12 cellular contexts compared by ENCODE assay signal in genomic region chr1:21927531-21928237, GRCh38. TPM values are rescaled to one million over a fixed set of nuclear protein-coding genes. Genes with fewer than 3 reads are reported as not detected.
A peak's percentile ranks its signal among the peaks of the same experiment; 100 is the strongest.
DNase-seq lines count a peak whose midpoint lies in the region; ATAC-seq and TF ChIP-seq lines count a peak whose summit lies in the region.
"Had no signal": no experiment of that assay in that cellular context is flagged by ENCODE, and none has a peak within 500 bp of the region (broad histone marks: within the 10 kb centered on the region; RNA-seq: fewer than 3 reads in every experiment).

No MANE protein-coding gene starts in this region.

- no peak for ATAC-seq in activated CD8-positive, alpha-beta memory T cell treated with anti-CD3 and anti-CD28 coated beads, Interleukin-2, amount 10 ng/mL, durations not matched to agents 7 days and 5 days
- no peak for ATAC-seq in T-cell (replicated peaks in 1 of 4)

- TF ChIP-seq POLR2A in uterus (IDR thresholded peaks at IDR 0.05): no peak

- H3K27me3 ChIP-seq in neuronal stem cell (ENCODE audit: control insufficient read depth in 3 of 3, insufficient read depth in 3 of 3, low read depth in 1 of 3, low read length in 3 of 3) (no peaks in the 10 kb centered on the region), uterus (no peaks in the 10 kb centered on the region)

- no peak overlapping the region for H3K4me3 ChIP-seq in fibroblast of the aortic adventitia (ENCODE audit: low read depth, low read length)
- H3K4me3 ChIP-seq in neuronal stem cell (ENCODE audit: low read length in 2 of 2): no peak overlapping the region
- no peak overlapping the region for H3K4me3 ChIP-seq in uterus

- peaks cover 13% of the 10 kb centered on the region for H3K79me1 ChIP-seq in neuronal stem cell (ENCODE audit: low read depth, low read length)

- H2BK12ac ChIP-seq in neuronal stem cell (ENCODE audit: low read length): no peak overlapping the region

- CTCF ChIA-PET in RWPE1 (lab: Yijun Ruan, JAX): no interaction called here
- CTCF ChIA-PET in activated CD8-positive, alpha-beta memory T cell treated with anti-CD3 and anti-CD28 coated beads, Interleukin-2, amount 10 ng/mL, durations not matched to agents 7 days and 5 days (lab: Charles Lee): no interaction called here
- CTCF ChIA-PET in T-cell (lab: Charles Lee): no interaction called here

- intact Hi-C loops in uterus (cut with DNase I; ENCODE audit: low total_unique reads): no loop called here

- peak overlapping the region; percentile 47 for H3K9ac ChIP-seq in neuronal stem cell (ENCODE audit: low read depth, low read length, poor library complexity)

- H3K36me3 ChIP-seq in neuronal stem cell (replicated peaks in 1 of 2; ENCODE audit: control insufficient read depth in 2 of 2, insufficient read depth in 2 of 2, low read length in 2 of 2) (peaks cover 3 to 6% of the 10 kb centered on the region in 2 donors), uterus (no peaks in the 10 kb centered on the region)

- no peak overlapping the region for H3K27ac Mint-ChIP-seq in activated CD8-positive, alpha-beta memory T cell treated with anti-CD3 and anti-CD28 coated beads, Interleukin-2, amount 10 ng/mL, durations not matched to agents 7 days and 5 days
- no peak overlapping the region for H3K27ac Mint-ChIP-seq in T-cell
- H3K27ac Mint-ChIP-seq: activated naive CD4-positive, alpha-beta T cell treated with anti-CD3 and anti-CD28 coated beads, Interleukin-2, amount 10 ng/mL, durations not matched to agents 7 days and 5 days had no signal

- peak overlapping the region; percentile 55 for H2BK15ac ChIP-seq in neuronal stem cell (ENCODE audit: low read length)

- H3K27ac ChIP-seq in RWPE1 (peak overlapping the region; percentile 78), neuronal stem cell (replicated peaks; ENCODE audit: low read length) (no peak overlapping the region), uterus (peak overlapping the region; percentile 93)

- DNase-seq in RWPE1 (ENCODE audit: low spot score) (no peak), fibroblast of the aortic adventitia (ENCODE audit: low read depth) (peak; percentile 79), neuronal stem cell (ENCODE audit: low spot score) (no peak), uterus (peak; percentile 74 to 78), NCI-H2227 (lab: John Stamatoyannopoulos, UW; ENCODE audit: unreplicated experiment) (no peak), T-cell (no peak)
- DNase-seq in activated CD8-positive, alpha-beta memory T cell treated with anti-CD3 and anti-CD28 coated beads, Interleukin-2, amount 10 ng/mL, durations not matched to agents 7 days and 5 days: no peak
- DNase-seq: activated CD4-positive, alpha-beta T cell treated with anti-CD3 and anti-CD28 coated beads, Interleukin-2, amount 50 U/mL, for 1 hour; activated naive CD4-positive, alpha-beta T cell treated with anti-CD3 and anti-CD28 coated beads, Interleukin-2, amount 10 ng/mL, durations not matched to agents 7 days and 5 days; islet precursor cell; NCI-H774 had no signal

- peak overlapping the region; percentile 40 for H2AK5ac ChIP-seq in neuronal stem cell (ENCODE audit: low read depth, low read length)

- no peak overlapping the region for H4K91ac ChIP-seq in neuronal stem cell (ENCODE audit: low read depth, low read length, poor library complexity)

- no peak overlapping the region for H3K4me2 ChIP-seq in neuronal stem cell (ENCODE audit: insufficient read depth, low read length, poor library complexity, severe bottlenecking)

- no peak overlapping the region for H3K4ac ChIP-seq in neuronal stem cell (ENCODE audit: low read length)

- peaks cover 2% of the 10 kb centered on the region for H3K27me3 Mint-ChIP-seq in activated CD8-positive, alpha-beta memory T cell treated with anti-CD3 and anti-CD28 coated beads, Interleukin-2, amount 10 ng/mL, durations not matched to agents 7 days and 5 days
- no peaks in the 10 kb centered on the region for H3K27me3 Mint-ChIP-seq in T-cell

- H3K18ac ChIP-seq in neuronal stem cell (ENCODE audit: low read length): no peak overlapping the region

- H3K23ac ChIP-seq in neuronal stem cell (ENCODE audit: low read depth, low read length, poor library complexity): no peak overlapping the region

- H3K4me1 ChIP-seq in neuronal stem cell (ENCODE audit: control insufficient read depth in 2 of 2, insufficient read depth in 1 of 2, low read depth in 1 of 2, low read length in 2 of 2) (peaks cover 8 to 26% of the 10 kb centered on the region in 2 donors), uterus (peaks cover 17 to 62% of the 10 kb centered on the region in 2 donors)

- H2BK5ac ChIP-seq in neuronal stem cell (ENCODE audit: low read length): peak overlapping the region; percentile 45

- no peak overlapping the region for H2BK120ac ChIP-seq in neuronal stem cell (ENCODE audit: low read depth, low read length)

- H3K9me3 Mint-ChIP-seq in activated CD8-positive, alpha-beta memory T cell treated with anti-CD3 and anti-CD28 coated beads, Interleukin-2, amount 10 ng/mL, durations not matched to agents 7 days and 5 days (ENCODE audit: low read depth): no peaks in the 10 kb centered on the region
- H3K9me3 Mint-ChIP-seq in T-cell: no peaks in the 10 kb centered on the region
- H3K9me3 Mint-ChIP-seq: activated naive CD4-positive, alpha-beta T cell treated with anti-CD3 and anti-CD28 coated beads, Interleukin-2, amount 10 ng/mL, durations not matched to agents 7 days and 5 days had no signal

- no peak overlapping the region for H3K4me3 Mint-ChIP-seq in activated CD8-positive, alpha-beta memory T cell treated with anti-CD3 and anti-CD28 coated beads, Interleukin-2, amount 10 ng/mL, durations not matched to agents 7 days and 5 days
- no peak overlapping the region for H3K4me3 Mint-ChIP-seq in T-cell
- H3K4me3 Mint-ChIP-seq: activated naive CD4-positive, alpha-beta T cell treated with anti-CD3 and anti-CD28 coated beads, Interleukin-2, amount 10 ng/mL, durations not matched to agents 7 days and 5 days had no signal

- H4K8ac ChIP-seq in neuronal stem cell (ENCODE audit: low read depth, low read length): no peak overlapping the region

- H3K4me1 Mint-ChIP-seq in activated CD8-positive, alpha-beta memory T cell treated with anti-CD3 and anti-CD28 coated beads, Interleukin-2, amount 10 ng/mL, durations not matched to agents 7 days and 5 days: no peaks in the 10 kb centered on the region
- H3K4me1 Mint-ChIP-seq in T-cell: no peaks in the 10 kb centered on the region
- H3K4me1 Mint-ChIP-seq: activated naive CD4-positive, alpha-beta T cell treated with anti-CD3 and anti-CD28 coated beads, Interleukin-2, amount 10 ng/mL, durations not matched to agents 7 days and 5 days had no signal

- POLR2A ChIA-PET in RWPE1 (lab: Yijun Ruan, JAX; ENCODE audit: low non-redundant PET): no interaction called here
- POLR2A ChIA-PET in T-cell (lab: Charles Lee): no interaction called here

- no peak overlapping the region for H2AFZ ChIP-seq in neuronal stem cell (ENCODE audit: low read length)

- no peak overlapping the region for H3K14ac ChIP-seq in neuronal stem cell (ENCODE audit: low read length)

- no CpG with 5 or more reads among the region's 12 CpGs for WGBS in neuronal stem cell (ENCODE audit: extremely low coverage in 2 of 2, insufficient read length in 2 of 2, insufficient replicate concordance in 1 of 2), 2 donors

- H3K9me3 ChIP-seq in neuronal stem cell (replicated peaks in 1 of 2; ENCODE audit: control insufficient read depth in 2 of 2, insufficient read depth in 1 of 2, low read depth in 1 of 2, low read length in 2 of 2) (no peaks in the 10 kb centered on the region), uterus (no peaks in the 10 kb centered on the region)

- no peaks in the 10 kb centered on the region for H3K36me3 Mint-ChIP-seq in activated CD8-positive, alpha-beta memory T cell treated with anti-CD3 and anti-CD28 coated beads, Interleukin-2, amount 10 ng/mL, durations not matched to agents 7 days and 5 days
- no peaks in the 10 kb centered on the region for H3K36me3 Mint-ChIP-seq in T-cell
- H3K36me3 Mint-ChIP-seq: activated naive CD4-positive, alpha-beta T cell treated with anti-CD3 and anti-CD28 coated beads, Interleukin-2, amount 10 ng/mL, durations not matched to agents 7 days and 5 days had no signal

- TF ChIP-seq CTCF in RWPE1 (conservative IDR thresholded peaks at IDR 0.05; ENCODE audit: low read depth) (no peak), fibroblast of the aortic adventitia (IDR thresholded peaks at IDR 0.05; ENCODE audit: insufficient read depth, low read length) (no peak), uterus (IDR thresholded peaks at IDR 0.05) (no peak)

RNA-seq across cellular contexts. Expression of gene HSPG2, which starts 9.4 kb away (rescaled TPM):
- total RNA-seq in fibroblast of the aortic adventitia (ENCODE audit: low replicate concordance) (164 and 367 TPM in 2 replicates), uterus (100 to 1,000 TPM in 3 of 4 donors, 10 to 100 TPM in 1; 96.8 to 677 (median 290) TPM), T-cell (1 to 10 TPM; 4.4 to 9.3 (median 7.9) TPM)
- polyA plus RNA-seq in neuronal stem cell (2013, experiment 1 of 2): 11.0 TPM
- 10.9 TPM for polyA plus RNA-seq in neuronal stem cell (2013, experiment 2 of 2)
- 1 to 10 TPM; 1.0 to 2.5 TPM for total RNA-seq in activated CD8-positive, alpha-beta memory T cell treated with anti-CD3 and anti-CD28 coated beads, Interleukin-2, amount 10 ng/mL, durations not matched to agents 7 days and 5 days

RNA-seq across cellular contexts. Expression of gene CELA3B, which starts 49.1 kb away (rescaled TPM):
- not detected in 2 replicates for total RNA-seq in fibroblast of the aortic adventitia (ENCODE audit: low replicate concordance)
- not detected for polyA plus RNA-seq in neuronal stem cell (2013, experiment 1 of 2)
- not detected for polyA plus RNA-seq in neuronal stem cell (2013, experiment 2 of 2)
- total RNA-seq in uterus: under 1 TPM in 1 of 4 donors, not detected in 3; 0.35 TPM
- total RNA-seq in activated CD8-positive, alpha-beta memory T cell treated with anti-CD3 and anti-CD28 coated beads, Interleukin-2, amount 10 ng/mL, durations not matched to agents 7 days and 5 days: not detected
- 1 to 10 TPM in 3 of 5 donors, not detected in 2; 6.9 to 7.5 (median 7.3) TPM for total RNA-seq in T-cell
- total RNA-seq: renal cortical epithelial cell had no signal

Comparison
In these comparisons a context has a peak if more than half of its experiments do, and no peak if none do; other contexts are left out.
1. DNase-seq: peak in fibroblast of the aortic adventitia (single experiment) and uterus (2 of 2); none in RWPE1 (single experiment), neuronal stem cell (single experiment), activated CD8-positive, alpha-beta memory T cell treated with anti-CD3 and anti-CD28 coated beads, Interleukin-2, amount 10 ng/mL, durations not matched to agents 7 days and 5 days (single experiment), NCI-H2227 (single experiment) and T-cell (0 of 34).
2. RNA of gene HSPG2, which starts 9.4 kb away (total RNA-seq): 96.8 to 677 TPM in uterus and 164 to 367 TPM in fibroblast of the aortic adventitia; 4.4 to 9.3 TPM in T-cell and 1.0 to 2.5 TPM in activated CD8-positive, alpha-beta memory T cell treated with anti-CD3 and anti-CD28 coated beads, Interleukin-2, amount 10 ng/mL, durations not matched to agents 7 days and 5 days; every median in the first group is over 4 times any median in the second.